ENCODE assay signal across 26 cellular contexts in the genomic region with DNA sequence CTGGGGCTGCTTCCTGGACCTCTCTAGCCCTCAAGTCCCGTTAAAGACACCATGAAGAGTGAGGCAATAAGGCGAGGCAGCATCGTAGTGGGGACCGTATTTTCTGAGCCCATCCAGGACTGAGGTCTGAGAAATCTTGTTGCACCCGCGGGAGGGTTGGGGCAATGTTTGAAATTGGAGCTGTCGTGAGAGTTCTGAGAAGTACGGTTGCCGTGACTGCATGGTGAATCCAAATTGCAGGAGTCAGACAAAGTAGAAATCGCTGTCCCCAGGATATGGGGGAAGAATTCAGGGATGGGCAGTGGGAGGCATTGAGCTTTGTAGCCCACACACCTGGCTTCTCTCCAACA. TPM values are rescaled to one million over a fixed set of nuclear protein-coding genes. Genes with fewer than 3 reads are reported as not detected.
DNase-seq lines count a peak whose midpoint lies in the region; ATAC-seq and TF ChIP-seq lines count a peak whose summit lies in the region.
"Had no signal": no experiment of that assay in that cellular context is flagged by ENCODE, and none has a peak within 500 bp of the region (broad histone marks: within the 10 kb centered on the region; RNA-seq: fewer than 3 reads in every experiment).

No MANE protein-coding gene starts in this region.

- no peaks in the 10 kb centered on the region for H3K79me1 ChIP-seq in neuronal stem cell (ENCODE audit: low read depth, low read length)

- no peak overlapping the region for H4K8ac ChIP-seq in neuronal stem cell (ENCODE audit: low read depth, low read length)

- TF ChIP-seq EP300 in esophagus muscularis mucosa (IDR thresholded peaks at IDR 0.05) = no peak

- no peak overlapping the region for H3K27ac ChIP-seq in HEK293 (ENCODE audit: extremely low read depth, low read depth, low read length)
- no peak overlapping the region for H3K27ac ChIP-seq in esophagus muscularis mucosa (replicated peaks in 1 of 4)
- no peak overlapping the region for H3K27ac ChIP-seq in neuronal stem cell (replicated peaks; ENCODE audit: low read length)
- H3K27ac ChIP-seq in breast epithelium = no peak overlapping the region
- H3K27ac ChIP-seq: SJSA1 had no signal

- no peak for ATAC-seq in HG03571 (IDR thresholded peaks at IDR 0.05; ENCODE audit: unreplicated experiment)
- ATAC-seq: GM12878, HCT116, HepG2, K562 had no signal

- intact Hi-C loops in esophagus muscularis mucosa (cut with DNase I) = no loop called here
- intact Hi-C loops in breast epithelium (cut with DNase I; ENCODE audit: low total_unique reads) = no loop called here

- no peak overlapping the region for H3K9ac ChIP-seq in neuronal stem cell (ENCODE audit: low read depth, low read length, poor library complexity)

- H2BK5ac ChIP-seq in neuronal stem cell (ENCODE audit: low read length) = no peak overlapping the region

- peak overlapping the region; percentile 33 for H2BK15ac ChIP-seq in neuronal stem cell (ENCODE audit: low read length)

- CTCF ChIA-PET in HEK293 (lab: Yijun Ruan, JAX) = interaction anchor here (0.6 to 2.5 kb wide), 2 partner anchors 15 to 110 kb away, joined by 3 to 7 read pairs; no protein-coding TSS in a partner anchor

- H3K18ac ChIP-seq in neuronal stem cell (ENCODE audit: low read length) = peak overlapping the region; percentile 48

- POLR2A ChIA-PET in HEK293 (lab: Yijun Ruan, JAX) = no interaction called here

- TF ChIP-seq CTCF in HEK293 (tag by site-specific recombination; IDR thresholded peaks at IDR 0.05) = no peak
- TF ChIP-seq CTCF in esophagus muscularis mucosa (IDR thresholded peaks at IDR 0.05) = no peak
- no peak for TF ChIP-seq CTCF in breast epithelium (IDR thresholded peaks at IDR 0.05)

- H2AFZ ChIP-seq in neuronal stem cell (ENCODE audit: low read length) = no peak overlapping the region

- no peak overlapping the region for H3K4ac ChIP-seq in neuronal stem cell (ENCODE audit: low read length)

- no peak overlapping the region for H3K23ac ChIP-seq in neuronal stem cell (ENCODE audit: low read depth, low read length, poor library complexity)

- no peak overlapping the region for H4K91ac ChIP-seq in neuronal stem cell (ENCODE audit: low read depth, low read length, poor library complexity)

- H3K27me3 ChIP-seq in esophagus muscularis mucosa (peaks cover 0 to 60% (median 0%) of the 10 kb centered on the region in 4 donors), neuronal stem cell (ENCODE audit: control insufficient read depth in 3 of 3, insufficient read depth in 3 of 3, low read depth in 1 of 3, low read length in 3 of 3) (no peaks in the 10 kb centered on the region), breast epithelium (peaks cover 0 to 5% of the 10 kb centered on the region in 2 donors)

- H3K4me1 ChIP-seq in HEK293 (ENCODE audit: control insufficient read depth, insufficient read depth, low read length) (no peaks in the 10 kb centered on the region), esophagus muscularis mucosa (no peaks in the 10 kb centered on the region), neuronal stem cell (ENCODE audit: control insufficient read depth in 2 of 2, insufficient read depth in 1 of 2, low read depth in 1 of 2, low read length in 2 of 2) (peaks cover 0 to 11% of the 10 kb centered on the region in 2 donors), breast epithelium (no peaks in the 10 kb centered on the region)
- H3K4me1 ChIP-seq: SJSA1 had no signal

- H2BK120ac ChIP-seq in neuronal stem cell (ENCODE audit: low read depth, low read length) = no peak overlapping the region

- H3K4me3 ChIP-seq in HEK293 (ENCODE audit: low read depth, low read length) (no peak overlapping the region), esophagus muscularis mucosa (no peak overlapping the region), neuronal stem cell (ENCODE audit: low read length in 2 of 2) (no peak overlapping the region), breast epithelium (no peak overlapping the region)
- H3K4me3 ChIP-seq: GM12878, K562, SJSA1 had no signal

- H2BK12ac ChIP-seq in neuronal stem cell (ENCODE audit: low read length) = no peak overlapping the region

- no peak overlapping the region for H3K14ac ChIP-seq in neuronal stem cell (ENCODE audit: low read length)

- no peak overlapping the region for H2AK5ac ChIP-seq in neuronal stem cell (ENCODE audit: low read depth, low read length)

- WGBS in esophagus muscularis mucosa = 85% methylated on average over 10 of the region's 10 CpGs
- no CpG with 5 or more reads among the region's 10 CpGs for WGBS in neuronal stem cell (ENCODE audit: extremely low coverage in 2 of 2, insufficient read length in 2 of 2, insufficient replicate concordance in 1 of 2), 2 donors

- no peaks in the 10 kb centered on the region for H3K9me3 ChIP-seq in HEK293 (ENCODE audit: control insufficient read depth, insufficient read depth, low read depth, low read length)
- peaks cover 0 to 6% (median 0%) of the 10 kb centered on the region in 4 donors for H3K9me3 ChIP-seq in esophagus muscularis mucosa
- peaks cover 0 to 4% of the 10 kb centered on the region in 2 donors for H3K9me3 ChIP-seq in neuronal stem cell (replicated peaks in 1 of 2; ENCODE audit: control insufficient read depth in 2 of 2, insufficient read depth in 1 of 2, low read depth in 1 of 2, low read length in 2 of 2)
- no peaks in the 10 kb centered on the region for H3K9me3 ChIP-seq in breast epithelium

- H3K4me2 ChIP-seq in neuronal stem cell (ENCODE audit: insufficient read depth, low read length, poor library complexity, severe bottlenecking) = no peak overlapping the region

- TF ChIP-seq POLR2A in esophagus muscularis mucosa (IDR thresholded peaks at IDR 0.05; ENCODE audit: low read depth) = no peak
- no peak for TF ChIP-seq POLR2A in breast epithelium (IDR thresholded peaks at IDR 0.05)

- H3K36me3 ChIP-seq in HEK293 (ENCODE audit: control insufficient read depth in 2 of 2, insufficient read depth in 1 of 2, low read length in 2 of 2) = no peaks in the 10 kb centered on the region
- no peaks in the 10 kb centered on the region for H3K36me3 ChIP-seq in esophagus muscularis mucosa
- no peaks in the 10 kb centered on the region for H3K36me3 ChIP-seq in neuronal stem cell (replicated peaks in 1 of 2; ENCODE audit: control insufficient read depth in 2 of 2, insufficient read depth in 2 of 2, low read length in 2 of 2)
- H3K36me3 ChIP-seq in breast epithelium = no peaks in the 10 kb centered on the region
- H3K36me3 ChIP-seq: SJSA1 had no signal

- peak; percentile 90 for DNase-seq in esophagus muscularis mucosa (ENCODE audit: extremely low spot score)
- no peak for DNase-seq in neuronal stem cell (ENCODE audit: low spot score)
- no peak for DNase-seq in breast epithelium (ENCODE audit: low spot score in 2 of 2)
- DNase-seq in T-helper 9 cell = no peak
- DNase-seq in NCI-H187 (lab: John Stamatoyannopoulos, UW) = no peak
- DNase-seq: DMS 273 treated with DMSO at 0.1 percent for 48 hours, DMS79, EL, GDM1, Kasumi-1, MV-4-11, NCI-H1105, NCI-H1436 treated with DMSO at 0.1 percent for 48 hours, NCI-H1930, NCI-H2107, NCI-H446 treated with DMSO at 0.1 percent for 48 hours, NCI-H526, Right ventricle myocardium superior, RPMI8226 had no signal

TF ChIP-seq in HEK293, 187 proteins besides CTCF, POLR2A, EP300 and RAD21:
- TF ChIP-seq EGR2 (tag by site-specific recombination; IDR thresholded peaks at IDR 0.05; ENCODE audit: low read depth) (0 out of 2 replicates have a peak, but pooled peaks have one; percentile 28), HOXC10 (CRISPR knock-in tag; IDR thresholded peaks at IDR 0.05) (no peak), ZIC2 (tag by site-specific recombination; IDR thresholded peaks at IDR 0.05) (no peak)

RNA-seq across cellular contexts. Expression of gene RPL38, which starts 42.0 kb away (rescaled TPM):
- total RNA-seq in esophagus muscularis mucosa = 1,000 to 10,000 TPM in 2 of 4 donors, 100 to 1,000 TPM in 2; 445 to 1,296 (median 979) TPM
- polyA plus RNA-seq in neuronal stem cell (2013, experiment 1 of 2) = 4,161 TPM
- polyA plus RNA-seq in neuronal stem cell (2013, experiment 2 of 2) = 4,332 TPM
- 100 to 1,000 TPM; 304 to 570 (median 471) TPM for total RNA-seq in breast epithelium

RNA-seq across cellular contexts. Expression of gene TTYH2, which starts 51.9 kb away (rescaled TPM):
- total RNA-seq in esophagus muscularis mucosa = 10 to 100 TPM in 1 of 4 donors, 1 to 10 TPM in 3; 5.8 to 11.3 (median 7.9) TPM
- polyA plus RNA-seq in neuronal stem cell (2013, experiment 1 of 2) = 1.3 TPM
- 1.1 TPM for polyA plus RNA-seq in neuronal stem cell (2013, experiment 2 of 2)
- total RNA-seq in breast epithelium = 1 to 10 TPM; 4.2 to 5.9 (median 5.6) TPM
